In genomic region chr15:59170295-59170881, GRCh38 we compare ENCODE assay signal across 8 cellular contexts. TPM values are rescaled to one million over a fixed set of nuclear protein-coding genes. Genes with fewer than 3 reads are reported as not detected.
DNase-seq lines count a peak whose midpoint lies in the region; ATAC-seq and TF ChIP-seq lines count a peak whose summit lies in the region.

No MANE protein-coding gene starts in this region.

- H3K18ac ChIP-seq in IMR-90 (ENCODE audit: low read depth, low read length) = peak overlapping the region; percentile 40

- TF ChIP-seq CTCF in IMR-90 (conservative IDR thresholded peaks at IDR 0.05; ENCODE audit: low read depth, low read length) = no peak
- TF ChIP-seq CTCF in hepatocyte (IDR thresholded peaks at IDR 0.05; ENCODE audit: poor library complexity) = no peak
- no peak for TF ChIP-seq CTCF in thoracic aorta (IDR thresholded peaks at IDR 0.05)

- peak overlapping the region; percentile 69 for H3K4ac ChIP-seq in IMR-90 (ENCODE audit: low read depth, low read length)

- CTCF ChIA-PET in IMR-90 (lab: Yijun Ruan, JAX) = interaction anchor here (0.6 kb wide), 2 partner anchors 211 to 1438 kb away, joined by 3 to 5 read pairs; no protein-coding TSS in a partner anchor

- peaks cover 7 to 31% of the 10 kb centered on the region in 2 experiments; a peak in 3 of 4 replicates for H3K79me1 ChIP-seq in IMR-90 (ENCODE audit: low read depth in 1 of 2, low read length in 2 of 2)

- no peak overlapping the region for H3K56ac ChIP-seq in IMR-90 (ENCODE audit: extremely low read depth, insufficient read depth, low read length)

- no peak for TF ChIP-seq RAD21 in IMR-90 (IDR thresholded peaks at IDR 0.05; ENCODE audit: low read length)

- POLR2A ChIA-PET in IMR-90 (lab: Charles Lee; ENCODE audit: unreplicated experiment) = no interaction called here

- BruUV-seq in IMR-90 (replicated peaks; lab: Mats Ljungman, UMichigan) = no TSS peak

- no peak for TF ChIP-seq POLR2A in IMR-90 (IDR thresholded peaks at IDR 0.05; ENCODE audit: low read depth, low read length)

- no peak overlapping the region for H3K4me2 ChIP-seq in IMR-90 (ENCODE audit: low read depth, low read length)
- no peak overlapping the region for H3K4me2 ChIP-seq in hepatocyte

- H3K9me3 ChIP-seq in IMR-90 (ENCODE audit: control insufficient read depth, insufficient read depth, low read length) (no peaks in the 10 kb centered on the region), adipocyte (ENCODE audit: control insufficient read depth, low read length) (no peaks in the 10 kb centered on the region), hepatocyte (ENCODE audit: low read depth) (no peaks in the 10 kb centered on the region), thoracic aorta (no peaks in the 10 kb centered on the region)

- intact Hi-C loops in IMR-90 (cut with micrococcal nuclease) = no loop called here

- DNase-seq in IMR-90 = no peak
- peak; percentile 72 for DNase-seq in adipocyte (ENCODE audit: low read depth)
- DNase-seq in hepatocyte (ENCODE audit: low spot score) = peak; percentile 26
- peak; percentile 40 for DNase-seq in thoracic aorta (ENCODE audit: low spot score)

- H4K20me1 ChIP-seq in IMR-90 (ENCODE audit: insufficient read depth, low read length) = peaks cover 9% of the 10 kb centered on the region
- H4K20me1 ChIP-seq in hepatocyte (ENCODE audit: insufficient read depth, poor library complexity, severe bottlenecking) = no peaks in the 10 kb centered on the region

- H3K27me3 ChIP-seq in IMR-90 (ENCODE audit: control insufficient read depth, insufficient read depth, low read length) = no peaks in the 10 kb centered on the region
- H3K27me3 ChIP-seq in adipocyte (replicated peaks; ENCODE audit: control insufficient read depth, insufficient read depth, low read length) = no peaks in the 10 kb centered on the region
- no peaks in the 10 kb centered on the region for H3K27me3 ChIP-seq in hepatocyte
- H3K27me3 ChIP-seq in thoracic aorta (replicated peaks; ENCODE audit: insufficient read depth) = no peaks in the 10 kb centered on the region

- in situ Hi-C loops in IMR-90 (cut with MboI; ENCODE audit: low sequenced_read_pairs) = loop anchor here (10.0 kb wide), 1 partner anchor 204 kb away; the partner anchor contains the start of gene MYO1E

- no peak overlapping the region for H3K23ac ChIP-seq in IMR-90 (ENCODE audit: low read depth, low read length)

- no peak overlapping the region for H3K4me3 ChIP-seq in IMR-90 (ENCODE audit: insufficient read depth, low read depth, low read length)
- H3K4me3 ChIP-seq in adipocyte (ENCODE audit: low read length) = no peak overlapping the region
- no peak overlapping the region for H3K4me3 ChIP-seq in hepatocyte
- peak overlapping the region; percentile 37 for H3K4me3 ChIP-seq in thoracic aorta

- H3K9ac ChIP-seq in IMR-90 (ENCODE audit: low read depth, low read length) (no peak overlapping the region), adipocyte (ENCODE audit: low read length) (peak overlapping the region; percentile 83)

- no peak overlapping the region for H2BK20ac ChIP-seq in IMR-90 (ENCODE audit: low read depth, low read length)

- H3K36me3 ChIP-seq in IMR-90 (ENCODE audit: control insufficient read depth, insufficient read depth, low read length) (peaks cover 15% of the 10 kb centered on the region), adipocyte (ENCODE audit: control insufficient read depth, insufficient read depth, low read length, severe bottlenecking) (peaks cover 19% of the 10 kb centered on the region), hepatocyte (replicated peaks; ENCODE audit: insufficient read depth, low read depth) (no peaks in the 10 kb centered on the region), thoracic aorta (no peaks in the 10 kb centered on the region)

- H2BK120ac ChIP-seq in IMR-90 (ENCODE audit: low read depth, low read length) = peak overlapping the region; percentile 60; the same call in 1 of the 2 replicates

- dilution Hi-C loops in IMR-90 (cut with HindIII; ENCODE audit: low sequenced_read_pairs, unreplicated experiment) = no loop called here

- peaks cover 16% of the 10 kb centered on the region for H3K9me1 ChIP-seq in IMR-90 (ENCODE audit: insufficient read depth, low read length)

- H4K91ac ChIP-seq in IMR-90 (ENCODE audit: insufficient read depth, low read depth, low read length) = 0 out of 2 replicates have a peak overlapping the region, but pooled peaks have one; percentile 23

- H3K27ac ChIP-seq in IMR-90 (ENCODE audit: insufficient read depth, low read length) (no peak overlapping the region), hepatocyte (peak overlapping the region; percentile 61), thoracic aorta (peak overlapping the region; percentile 96 to 98)

- peak overlapping the region; percentile 40 for H2AFZ ChIP-seq in IMR-90 (replicated peaks; ENCODE audit: low read length, poor library complexity)
- H2AFZ ChIP-seq in hepatocyte = no peak overlapping the region

- no peaks in the 10 kb centered on the region for H3K9me2 ChIP-seq in hepatocyte (replicated peaks; ENCODE audit: insufficient read depth)

- no peaks in the 10 kb centered on the region for H3K79me2 ChIP-seq in hepatocyte

- H2BK5ac ChIP-seq in IMR-90 (ENCODE audit: low read depth, low read length, poor library complexity, severe bottlenecking) = peak overlapping the region; percentile 61

- no peak overlapping the region; the same call in 1 of the 2 replicates for H4K5ac ChIP-seq in IMR-90 (ENCODE audit: low read depth, low read length)

- ATAC-seq in IMR-90 (ENCODE audit: low read depth) (no peak), thoracic aorta (ENCODE audit: insufficient number of reproducible peaks, low FRiP score, low read depth) (peak; percentile 38), GM21825 (IDR thresholded peaks at IDR 0.05; ENCODE audit: unreplicated experiment) (no peak), HG02884 (IDR thresholded peaks at IDR 0.05; ENCODE audit: unreplicated experiment) (no peak), GM21737 (IDR thresholded peaks at IDR 0.05; ENCODE audit: unreplicated experiment) (no peak), HG02852 (IDR thresholded peaks at IDR 0.05; ENCODE audit: unreplicated experiment) (no peak)

- H2BK15ac ChIP-seq in IMR-90 (ENCODE audit: low read depth, low read length) = peak overlapping the region; percentile 49; the same call in 2 of the 3 replicates

- WGBS in IMR-90 (ENCODE audit: extremely low coverage in 2 of 2, insufficient read length in 1 of 2), 2 experiments = 60% methylated on average over 1 of the region's 9 CpGs; no CpG with 5 or more reads in 1 of the 2 experiments
- 63% methylated on average over 9 of the region's 9 CpGs for WGBS in hepatocyte (ENCODE audit: low lambda C conversion rate, missing lambda C conversion rate)

- H3K4me1 ChIP-seq in IMR-90 (ENCODE audit: control insufficient read depth, insufficient read depth, low read length) (peaks cover 35% of the 10 kb centered on the region), adipocyte (ENCODE audit: control insufficient read depth, insufficient read depth, low read length) (peaks cover 70% of the 10 kb centered on the region), hepatocyte (ENCODE audit: insufficient read depth) (peaks cover 16% of the 10 kb centered on the region), thoracic aorta (ENCODE audit: control insufficient read depth in 1 of 2, low read depth in 2 of 2) (peaks cover 48 to 58% of the 10 kb centered on the region in 2 donors)

- peak overlapping the region in 1 of 2 experiments; percentile 35; a peak in 1 of 4 replicates for H4K8ac ChIP-seq in IMR-90 (ENCODE audit: low read depth in 2 of 2, low read length in 2 of 2)

- no peak overlapping the region for H3K14ac ChIP-seq in IMR-90 (replicated peaks; ENCODE audit: low read depth, low read length)

- H2AK5ac ChIP-seq in IMR-90 (ENCODE audit: low read depth, low read length) = peak overlapping the region; percentile 63; the same call in 1 of the 2 replicates

- H2AK9ac ChIP-seq in IMR-90 (replicated peaks; ENCODE audit: low read depth, low read length, poor library complexity) = peak overlapping the region; percentile 77

TF ChIP-seq in IMR-90, 13 proteins besides CTCF, POLR2A, EP300 and RAD21:
- no peak for TF ChIP-seq RFX5 (IDR thresholded peaks at IDR 0.05; ENCODE audit: low read depth, low read length)
- no peak for TF ChIP-seq MXI1 (IDR thresholded peaks at IDR 0.05; ENCODE audit: borderline replicate concordance, low read depth, low read length)

RNA-seq across cellular contexts. Expression of gene LDHAL6B, which starts 36.3 kb away (rescaled TPM):
- not detected in 2 replicates for total RNA-seq in IMR-90 (2012; rRNA removed)
- polyA plus RNA-seq in IMR-90 (2012; rRNA removed) = not detected in 2 replicates
- polyA plus RNA-seq in IMR-90 (2012; cell fraction: cytosol; rRNA removed) = not detected in 2 replicates
- not detected in 2 replicates for polyA plus RNA-seq in IMR-90 (2012; cell fraction: nucleus; rRNA removed; ENCODE audit: low replicate concordance)
- total RNA-seq in hepatocyte = not detected in 2 replicates
- polyA plus RNA-seq in hepatocyte = 0.17 TPM in 1 of 2 replicates, not detected in the other
- not detected for total RNA-seq in thoracic aorta
